ENCODE assay signal across 8 cellular contexts in the genomic region with DNA sequence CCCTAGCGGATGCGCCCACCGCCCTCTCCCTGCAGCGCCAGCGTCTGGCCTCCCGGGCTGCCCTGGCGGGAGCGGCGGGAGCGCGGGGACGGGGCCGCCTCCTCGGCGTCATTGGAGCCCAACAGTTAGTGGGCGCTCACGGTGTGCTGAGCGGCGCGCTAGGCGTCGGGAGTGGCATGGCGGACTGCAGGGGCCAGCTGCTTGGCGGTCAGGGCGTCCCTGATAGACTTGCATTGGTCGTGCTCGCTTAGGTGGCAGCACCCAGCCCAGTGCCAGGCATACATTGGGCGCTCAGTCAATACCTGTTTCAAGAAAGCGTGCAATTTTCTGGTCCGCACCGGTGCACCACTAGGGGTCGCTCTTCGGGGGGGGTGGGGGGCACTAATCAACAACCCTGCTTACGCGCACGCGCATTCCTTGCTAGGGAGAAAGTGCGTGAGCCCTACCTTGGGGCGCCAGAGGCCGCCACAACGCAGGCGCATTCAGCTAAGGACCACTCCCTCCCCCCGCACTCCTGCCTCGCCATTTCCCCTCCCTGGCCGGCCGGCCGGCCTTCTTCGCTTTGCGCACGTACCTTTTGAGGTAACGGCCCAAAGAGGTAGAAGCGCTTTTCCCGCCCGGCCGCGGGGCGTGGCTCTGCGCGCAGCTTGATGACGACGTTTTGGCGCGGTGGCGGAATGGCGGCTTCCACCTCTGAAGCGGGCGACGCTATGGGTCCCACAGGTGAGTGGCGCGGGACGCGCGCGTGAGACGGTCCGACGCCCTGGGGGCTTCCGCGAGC. TPM values are rescaled to one million over a fixed set of nuclear protein-coding genes. Genes with fewer than 3 reads are reported as not detected.
DNase-seq lines count a peak whose midpoint lies in the region; ATAC-seq, FAIRE-seq and TF ChIP-seq lines count a peak whose summit lies in the region.

No MANE protein-coding gene starts in this region.

- peaks cover 11% of the 10 kb centered on the region for H3K36me3 Mint-ChIP-seq in activated naive CD8-positive, alpha-beta T cell treated with anti-CD3 and anti-CD28 coated beads, Interleukin-2, amount 10 ng/mL, durations not matched to agents 7 days and 5 days

- intact Hi-C loops in Right ventricle myocardium superior (cut with DNase I) (loop anchor here (10.0 kb wide), 1 partner anchor 78 kb away; no protein-coding TSS in a partner anchor), pancreas (cut with DNase I) (no loop called here), tibial artery (cut with DNase I; ENCODE audit: low total_unique reads) (no loop called here)

- peak overlapping the region; percentile 97 for H3K4me3 Mint-ChIP-seq in activated naive CD8-positive, alpha-beta T cell treated with anti-CD3 and anti-CD28 coated beads, Interleukin-2, amount 10 ng/mL, durations not matched to agents 7 days and 5 days

- H3K27me3 ChIP-seq in pancreas (no peaks in the 10 kb centered on the region), tibial artery (no peaks in the 10 kb centered on the region)

- no peaks in the 10 kb centered on the region for H3K36me3 ChIP-seq in pancreas
- peaks cover 0 to 8% (median 0%) of the 10 kb centered on the region in 3 donors for H3K36me3 ChIP-seq in tibial artery

- TF ChIP-seq CTCF in GM12874 (IDR thresholded peaks at IDR 0.05; ENCODE audit: insufficient read depth, low read depth, low read length) = peak; percentile 81
- peak; percentile 53 to 73 (median 65) for TF ChIP-seq CTCF in pancreas (IDR thresholded peaks at IDR 0.05)
- peak; percentile 65 to 75 for TF ChIP-seq CTCF in tibial artery (IDR thresholded peaks at IDR 0.05)

- H3K27ac ChIP-seq in pancreas = peak overlapping the region; percentile 86 to 92 (median 88)
- H3K27ac ChIP-seq in tibial artery = peak overlapping the region; percentile 79 to 90

- WGBS in pancreas, 2 donors = 0% methylated on average over 64 to 79 of the region's 79 CpGs

- H3K27ac Mint-ChIP-seq in activated naive CD8-positive, alpha-beta T cell treated with anti-CD3 and anti-CD28 coated beads, Interleukin-2, amount 10 ng/mL, durations not matched to agents 7 days and 5 days = peak overlapping the region; percentile 99

- peak; percentile 92 for DNase-seq in NCI-H1105 treated with DMSO at 0.1 percent for 48 hours (lab: John Stamatoyannopoulos, UW)
- peak; percentile 88 for DNase-seq in SKM-1 treated with dmso at 0.1 percent for 144 hours (lab: John Stamatoyannopoulos, UW; ENCODE audit: unreplicated experiment)
- DNase-seq in activated naive CD8-positive, alpha-beta T cell treated with anti-CD3 and anti-CD28 coated beads, Interleukin-2, amount 10 ng/mL, durations not matched to agents 7 days and 5 days = peak; percentile 97
- peak; percentile 95 for DNase-seq in Right ventricle myocardium superior
- peak; percentile 95 to 98 (median 96) for DNase-seq in pancreas
- peak; percentile 92 to 93 for DNase-seq in tibial artery

- H3K9me3 Mint-ChIP-seq in activated naive CD8-positive, alpha-beta T cell treated with anti-CD3 and anti-CD28 coated beads, Interleukin-2, amount 10 ng/mL, durations not matched to agents 7 days and 5 days = no peaks in the 10 kb centered on the region

- POLR2A ChIA-PET in activated naive CD8-positive, alpha-beta T cell treated with anti-CD3 and anti-CD28 coated beads, Interleukin-2, amount 10 ng/mL, durations not matched to agents 7 days and 5 days (lab: Charles Lee) = interaction anchor here (0.7 to 3.2 kb wide), 7 partner anchors 9 to 399 kb away, joined by 3 to 41 read pairs (median 5); partner anchors contain the start of gene FAM168B

- peaks cover 34% of the 10 kb centered on the region for H3K4me1 Mint-ChIP-seq in activated naive CD8-positive, alpha-beta T cell treated with anti-CD3 and anti-CD28 coated beads, Interleukin-2, amount 10 ng/mL, durations not matched to agents 7 days and 5 days

- no peak for FAIRE-seq in pancreas (lab: Jason Lieb, UNC)

- H3K27me3 Mint-ChIP-seq in activated naive CD8-positive, alpha-beta T cell treated with anti-CD3 and anti-CD28 coated beads, Interleukin-2, amount 10 ng/mL, durations not matched to agents 7 days and 5 days = no peaks in the 10 kb centered on the region

- peak overlapping the region; percentile 64 to 89 (median 81) for H3K4me3 ChIP-seq in pancreas
- peak overlapping the region; percentile 67 to 94 for H3K4me3 ChIP-seq in tibial artery

- H3K4me1 ChIP-seq in pancreas (peaks cover 0 to 11% (median 2%) of the 10 kb centered on the region in 3 donors), tibial artery (peaks cover 0 to 29% (median 17%) of the 10 kb centered on the region in 4 donors)

- ATAC-seq in HG02759 (IDR thresholded peaks at IDR 0.05; ENCODE audit: unreplicated experiment) (peak; percentile 73), Right ventricle myocardium superior (ENCODE audit: poor library complexity) (peak; percentile 86), pancreas (peak; percentile 85 to 92 (median 88))
- ATAC-seq in activated naive CD8-positive, alpha-beta T cell treated with anti-CD3 and anti-CD28 coated beads, Interleukin-2, amount 10 ng/mL, durations not matched to agents 7 days and 5 days (ENCODE audit: low read depth) = peak; percentile 85

- H3K9me3 ChIP-seq in pancreas (no peaks in the 10 kb centered on the region), tibial artery (no peaks in the 10 kb centered on the region)

RNA-seq across cellular contexts. Expression of gene MZT2A, which starts 0.4 kb away (rescaled TPM):
- 100 to 1,000 TPM; 233 to 253 TPM for total RNA-seq in activated naive CD8-positive, alpha-beta T cell treated with anti-CD3 and anti-CD28 coated beads, Interleukin-2, amount 10 ng/mL, durations not matched to agents 7 days and 5 days
- 337 TPM for total RNA-seq in Right ventricle myocardium superior
- 10 to 100 TPM; 38.7 to 64.7 (median 57.6) TPM for total RNA-seq in pancreas
- polyA plus RNA-seq in pancreas = 100 to 1,000 TPM in 1 of 2 donors, 10 to 100 TPM in 1; 56.0 to 106 TPM

RNA-seq across cellular contexts. Expression of gene TUBA3D, which starts 16.7 kb away (rescaled TPM):
- total RNA-seq in activated naive CD8-positive, alpha-beta T cell treated with anti-CD3 and anti-CD28 coated beads, Interleukin-2, amount 10 ng/mL, durations not matched to agents 7 days and 5 days = not detected
- total RNA-seq in Right ventricle myocardium superior (113 TPM), pancreas (not detected)
- polyA plus RNA-seq in pancreas = under 1 TPM; 0.12 to 0.23 TPM

RNA-seq across cellular contexts. Expression of gene CCDC74A, which starts 35.1 kb away (rescaled TPM):
- total RNA-seq in activated naive CD8-positive, alpha-beta T cell treated with anti-CD3 and anti-CD28 coated beads, Interleukin-2, amount 10 ng/mL, durations not matched to agents 7 days and 5 days = 1 to 10 TPM; 4.8 to 4.9 TPM
- total RNA-seq in Right ventricle myocardium superior (0.35 TPM), pancreas (1 to 10 TPM in 4 of 6 donors, under 1 TPM in 2; 0.35 to 3.6 (median 1.2) TPM)
- polyA plus RNA-seq in pancreas = 10 to 100 TPM in 1 of 2 donors, 1 to 10 TPM in 1; 4.6 to 10.6 TPM

Comparison
In these comparisons a context has a peak if more than half of its experiments do, and no peak if none do; other contexts are left out.
1. Peak in every context shown above with its lines: DNase-seq, ATAC-seq, H3K4me3 ChIP-seq and H3K27ac ChIP-seq.
2. RNA of gene TUBA3D, which starts 16.7 kb away (total RNA-seq): 113 TPM in Right ventricle myocardium superior (single experiment); not detected in activated naive CD8-positive, alpha-beta T cell treated with anti-CD3 and anti-CD28 coated beads, Interleukin-2, amount 10 ng/mL, durations not matched to agents 7 days and 5 days and not detected in pancreas; every median in the first group is over 100 times any median in the second.